Comparison of ENCODE assay signal across 23 cellular contexts in genomic region chr19:2755448-2755705, GRCh38. TPM values are rescaled to one million over a fixed set of nuclear protein-coding genes. Genes with fewer than 3 reads are reported as not detected.
DNase-seq lines count a peak whose midpoint lies in the region; ATAC-seq, FAIRE-seq and TF ChIP-seq lines count a peak whose summit lies in the region.
"Had no signal": no experiment of that assay in that cellular context is flagged by ENCODE, and none has a peak within 500 bp of the region (broad histone marks: within the 10 kb centered on the region; RNA-seq: fewer than 3 reads in every experiment).

No MANE protein-coding gene starts in this region.

- no peak for FAIRE-seq in RCC 7860 (lab: Jason Lieb, UNC)
- FAIRE-seq: A204.1, G401.6, GM12892, GM19239, H1 had no signal

- CTCF ChIA-PET in activated CD8-positive, alpha-beta T cell treated with anti-CD3 and anti-CD28 coated beads, Interleukin-2, amount 10 ng/mL, durations not matched to agents 7 days and 5 days (lab: Charles Lee) = interaction anchor here (1.2 kb wide), 1 partner anchor 107 kb away, joined by 4 read pairs; no protein-coding TSS in a partner anchor
- CTCF ChIA-PET in activated CD8-positive, alpha-beta T cell treated with anti-CD3 and anti-CD28 coated beads for 36 hours (lab: Charles Lee) = interaction anchor here (0.8 kb wide), 1 partner anchor 97 kb away, joined by 3 read pairs; no protein-coding TSS in a partner anchor
- CTCF ChIA-PET in Panc1 (lab: Charles Lee) = no interaction called here

- no peaks in the 10 kb centered on the region for H3K9me3 Mint-ChIP-seq in activated CD8-positive, alpha-beta T cell treated with anti-CD3 and anti-CD28 coated beads, Interleukin-2, amount 10 ng/mL, durations not matched to agents 7 days and 5 days (ENCODE audit: insufficient read depth)
- H3K9me3 Mint-ChIP-seq in activated CD8-positive, alpha-beta T cell treated with anti-CD3 and anti-CD28 coated beads for 36 hours = no peaks in the 10 kb centered on the region
- no peaks in the 10 kb centered on the region for H3K9me3 Mint-ChIP-seq in chondrocyte (ENCODE audit: low read depth)
- no peaks in the 10 kb centered on the region for H3K9me3 Mint-ChIP-seq in stimulated activated naive B cell treated with anti-CD40 and anti-IgM and Interleukin-4, amounts not matched to agents 10 μg/mL and 1 μg/mL and 100 μg/mL, for 72 hours
- H3K9me3 Mint-ChIP-seq: CD4-positive, alpha-beta memory T cell; HFFc6 had no signal

- in situ Hi-C loops in Panc1 (cut with HindIII; ENCODE audit: low pct_unique_long_range_greater_than_20kb, low sequenced_read_pairs) = no loop called here

- TSS peak; percentile 66 for BruUV-seq in Panc1 (replicated peaks; lab: Mats Ljungman, UMichigan)

- H3K27ac ChIP-seq in Panc1 (ENCODE audit: low read length) (no peak overlapping the region), caudate nucleus (ENCODE audit: low read depth, low read length) (no peak overlapping the region)
- H3K27ac ChIP-seq: 22Rv1, GM23248 had no signal

- intact Hi-C loops in activated CD8-positive, alpha-beta T cell treated with anti-CD3 and anti-CD28 coated beads for 36 hours (cut with micrococcal nuclease) = no loop called here
- intact Hi-C loops in Panc1 (cut with micrococcal nuclease; ENCODE audit: unreplicated experiment) = no loop called here

- no peaks in the 10 kb centered on the region for H3K27me3 Mint-ChIP-seq in activated CD8-positive, alpha-beta T cell treated with anti-CD3 and anti-CD28 coated beads, Interleukin-2, amount 10 ng/mL, durations not matched to agents 7 days and 5 days (ENCODE audit: low read depth)
- H3K27me3 Mint-ChIP-seq in activated CD8-positive, alpha-beta T cell treated with anti-CD3 and anti-CD28 coated beads for 36 hours = peaks cover under 1% of the 10 kb centered on the region
- H3K27me3 Mint-ChIP-seq in chondrocyte (ENCODE audit: low read depth) = no peaks in the 10 kb centered on the region
- no peaks in the 10 kb centered on the region for H3K27me3 Mint-ChIP-seq in stimulated activated naive B cell treated with anti-CD40 and anti-IgM and Interleukin-4, amounts not matched to agents 10 μg/mL and 1 μg/mL and 100 μg/mL, for 72 hours
- H3K27me3 Mint-ChIP-seq: CD4-positive, alpha-beta memory T cell had no signal

- no peak for ATAC-seq in activated CD8-positive, alpha-beta T cell treated with anti-CD3 and anti-CD28 coated beads, Interleukin-2, amount 10 ng/mL, durations not matched to agents 7 days and 5 days
- no peak for ATAC-seq in activated CD8-positive, alpha-beta T cell treated with anti-CD3 and anti-CD28 coated beads for 36 hours
- no peak for ATAC-seq in Panc1
- no peak for ATAC-seq in stimulated activated naive B cell treated with anti-CD40 and anti-IgM and Interleukin-4, amounts not matched to agents 10 μg/mL and 1 μg/mL and 100 μg/mL, for 72 hours (replicated peaks)

- H3K4me1 Mint-ChIP-seq in activated CD8-positive, alpha-beta T cell treated with anti-CD3 and anti-CD28 coated beads, Interleukin-2, amount 10 ng/mL, durations not matched to agents 7 days and 5 days (ENCODE audit: low read depth) = peaks cover 7% of the 10 kb centered on the region
- H3K4me1 Mint-ChIP-seq in activated CD8-positive, alpha-beta T cell treated with anti-CD3 and anti-CD28 coated beads for 36 hours (ENCODE audit: low read depth) = peaks cover 13% of the 10 kb centered on the region
- no peaks in the 10 kb centered on the region for H3K4me1 Mint-ChIP-seq in chondrocyte (ENCODE audit: low read depth)
- H3K4me1 Mint-ChIP-seq in stimulated activated naive B cell treated with anti-CD40 and anti-IgM and Interleukin-4, amounts not matched to agents 10 μg/mL and 1 μg/mL and 100 μg/mL, for 72 hours = peaks cover 2 to 9% of the 10 kb centered on the region in 2 donors

- POLR2A ChIA-PET in activated CD8-positive, alpha-beta T cell treated with anti-CD3 and anti-CD28 coated beads, Interleukin-2, amount 10 ng/mL, durations not matched to agents 7 days and 5 days (lab: Charles Lee) = no interaction called here
- POLR2A ChIA-PET in activated CD8-positive, alpha-beta T cell treated with anti-CD3 and anti-CD28 coated beads for 36 hours (lab: Charles Lee) = no interaction called here
- POLR2A ChIA-PET in Panc1 (lab: Charles Lee) = no interaction called here

- H3K4me3 Mint-ChIP-seq in activated CD8-positive, alpha-beta T cell treated with anti-CD3 and anti-CD28 coated beads, Interleukin-2, amount 10 ng/mL, durations not matched to agents 7 days and 5 days = no peak overlapping the region
- H3K4me3 Mint-ChIP-seq in activated CD8-positive, alpha-beta T cell treated with anti-CD3 and anti-CD28 coated beads for 36 hours = no peak overlapping the region
- H3K4me3 Mint-ChIP-seq in chondrocyte (ENCODE audit: unreplicated experiment) = no peak overlapping the region
- no peak overlapping the region for H3K4me3 Mint-ChIP-seq in stimulated activated naive B cell treated with anti-CD40 and anti-IgM and Interleukin-4, amounts not matched to agents 10 μg/mL and 1 μg/mL and 100 μg/mL, for 72 hours
- H3K4me3 Mint-ChIP-seq: CD4-positive, alpha-beta memory T cell; HFFc6 had no signal

- no peak for DNase-seq in activated CD8-positive, alpha-beta T cell treated with anti-CD3 and anti-CD28 coated beads, Interleukin-2, amount 10 ng/mL, durations not matched to agents 7 days and 5 days
- no peak for DNase-seq in activated CD8-positive, alpha-beta T cell treated with anti-CD3 and anti-CD28 coated beads for 36 hours
- DNase-seq in Panc1 (ENCODE audit: low read depth, low spot score) (no peak), chondrocyte (ENCODE audit: low spot score) (peak; percentile 72), AML-193 (lab: John Stamatoyannopoulos, UW) (no peak), RCC 7860 (ENCODE audit: low spot score) (no peak), caudate nucleus (lab: John Stamatoyannopoulos, UW) (no peak)
- no peak for DNase-seq in stimulated activated naive B cell treated with anti-CD40 and anti-IgM and Interleukin-4, amounts not matched to agents 10 μg/mL and 1 μg/mL and 100 μg/mL, for 72 hours
- DNase-seq: BE2C; C1 segment of cervical spinal cord; Calu3; CD4-positive, alpha-beta memory T cell; COR-L47; DMS53; DMS79 treated with DMSO at 0.1 percent for 48 hours; GM23248; HFFc6 had no signal

- no peaks in the 10 kb centered on the region for H3K27me3 ChIP-seq in Panc1 (ENCODE audit: control insufficient read depth, insufficient read depth, low read length)
- H3K27me3 ChIP-seq: BE2C had no signal

- no peak overlapping the region for H3K4me3 ChIP-seq in Panc1 (ENCODE audit: low read depth in 2 of 2, low read length in 2 of 2)
- H3K4me3 ChIP-seq: GM23248 had no signal

- H3K27ac Mint-ChIP-seq in activated CD8-positive, alpha-beta T cell treated with anti-CD3 and anti-CD28 coated beads, Interleukin-2, amount 10 ng/mL, durations not matched to agents 7 days and 5 days = peak overlapping the region; percentile 15
- no peak overlapping the region for H3K27ac Mint-ChIP-seq in activated CD8-positive, alpha-beta T cell treated with anti-CD3 and anti-CD28 coated beads for 36 hours
- H3K27ac Mint-ChIP-seq in chondrocyte (ENCODE audit: unreplicated experiment) = no peak overlapping the region
- peak overlapping the region; percentile 81 for H3K27ac Mint-ChIP-seq in stimulated activated naive B cell treated with anti-CD40 and anti-IgM and Interleukin-4, amounts not matched to agents 10 μg/mL and 1 μg/mL and 100 μg/mL, for 72 hours
- H3K27ac Mint-ChIP-seq: CD4-positive, alpha-beta memory T cell; HFFc6 had no signal

- no peaks in the 10 kb centered on the region for H3K9me3 ChIP-seq in Panc1 (ENCODE audit: control insufficient read depth, insufficient read depth, low read depth, low read length)
- H3K9me3 ChIP-seq: BE2C had no signal

- no peaks in the 10 kb centered on the region for H3K36me3 ChIP-seq in Panc1 (ENCODE audit: control insufficient read depth, insufficient read depth, low read length)

- peaks cover 25% of the 10 kb centered on the region for H3K36me3 Mint-ChIP-seq in activated CD8-positive, alpha-beta T cell treated with anti-CD3 and anti-CD28 coated beads, Interleukin-2, amount 10 ng/mL, durations not matched to agents 7 days and 5 days (ENCODE audit: low read depth)
- H3K36me3 Mint-ChIP-seq in activated CD8-positive, alpha-beta T cell treated with anti-CD3 and anti-CD28 coated beads for 36 hours (ENCODE audit: low read depth) = peaks cover 14% of the 10 kb centered on the region
- peaks cover 3% of the 10 kb centered on the region for H3K36me3 Mint-ChIP-seq in chondrocyte (ENCODE audit: low read depth)
- peaks cover 54 to 67% of the 10 kb centered on the region in 2 donors for H3K36me3 Mint-ChIP-seq in stimulated activated naive B cell treated with anti-CD40 and anti-IgM and Interleukin-4, amounts not matched to agents 10 μg/mL and 1 μg/mL and 100 μg/mL, for 72 hours

- no peaks in the 10 kb centered on the region for H3K4me1 ChIP-seq in Panc1 (ENCODE audit: control insufficient read depth, insufficient read depth, low read length)
- H3K4me1 ChIP-seq: BE2C had no signal

- no peak for TF ChIP-seq CTCF in activated CD8-positive, alpha-beta T cell treated with anti-CD3 and anti-CD28 coated beads for 36 hours (IDR thresholded peaks at IDR 0.05)
- TF ChIP-seq CTCF in Panc1 (IDR thresholded peaks at IDR 0.05) = no peak
- TF ChIP-seq CTCF in chondrocyte (IDR thresholded peaks at IDR 0.05) = no peak

RNA-seq across cellular contexts. Expression of gene SLC39A3, which starts 15.6 kb away (rescaled TPM):
- 10 to 100 TPM; 28.1 to 38.2 TPM for total RNA-seq in activated CD8-positive, alpha-beta T cell treated with anti-CD3 and anti-CD28 coated beads, Interleukin-2, amount 10 ng/mL, durations not matched to agents 7 days and 5 days
- total RNA-seq in activated CD8-positive, alpha-beta T cell treated with anti-CD3 and anti-CD28 coated beads for 36 hours = 10 to 100 TPM; 35.5 to 38.1 TPM
- total RNA-seq in Panc1 (2021; ENCODE audit: unreplicated experiment) (46.6 TPM), chondrocyte (28.2 to 34.0 TPM (median 32.7 TPM) in 3 replicates)
- 69.1 TPM for polyA plus RNA-seq in Panc1 (2012; ENCODE audit: insufficient read length)

RNA-seq across cellular contexts. Expression of gene SGTA, which starts 27.7 kb away (rescaled TPM):
- 10 to 100 TPM; 51.0 to 51.1 TPM for total RNA-seq in activated CD8-positive, alpha-beta T cell treated with anti-CD3 and anti-CD28 coated beads, Interleukin-2, amount 10 ng/mL, durations not matched to agents 7 days and 5 days
- 10 to 100 TPM; 53.4 to 60.8 TPM for total RNA-seq in activated CD8-positive, alpha-beta T cell treated with anti-CD3 and anti-CD28 coated beads for 36 hours
- total RNA-seq in Panc1 (2021; ENCODE audit: unreplicated experiment) (85.7 TPM), chondrocyte (36.6 to 42.2 TPM (median 37.7 TPM) in 3 replicates)
- 101 TPM for polyA plus RNA-seq in Panc1 (2012; ENCODE audit: insufficient read length)

RNA-seq across cellular contexts. Expression of gene THOP1, which starts 29.9 kb away (rescaled TPM):
- total RNA-seq in activated CD8-positive, alpha-beta T cell treated with anti-CD3 and anti-CD28 coated beads, Interleukin-2, amount 10 ng/mL, durations not matched to agents 7 days and 5 days = 100 to 1,000 TPM; 106 to 121 TPM
- total RNA-seq in activated CD8-positive, alpha-beta T cell treated with anti-CD3 and anti-CD28 coated beads for 36 hours = 100 to 1,000 TPM; 157 to 158 TPM
- total RNA-seq in Panc1 (2021; ENCODE audit: unreplicated experiment) = 143 TPM
- polyA plus RNA-seq in Panc1 (2012; ENCODE audit: insufficient read length) = 180 TPM
- 46.9 to 78.0 TPM (median 48.4 TPM) in 3 replicates for total RNA-seq in chondrocyte

RNA-seq across cellular contexts. Expression of gene DIRAS1, which starts 34.2 kb away (rescaled TPM):
- not detected for total RNA-seq in activated CD8-positive, alpha-beta T cell treated with anti-CD3 and anti-CD28 coated beads, Interleukin-2, amount 10 ng/mL, durations not matched to agents 7 days and 5 days
- total RNA-seq in activated CD8-positive, alpha-beta T cell treated with anti-CD3 and anti-CD28 coated beads for 36 hours = under 1 TPM in 1 of 2 experiments, not detected in 1; 0.09 TPM
- 18.5 TPM for total RNA-seq in Panc1 (2021; ENCODE audit: unreplicated experiment)
- polyA plus RNA-seq in Panc1 (2012; ENCODE audit: insufficient read length) = 40.8 TPM
- total RNA-seq in chondrocyte = 14.1 to 20.9 TPM (median 20.2 TPM) in 3 replicates
- total RNA-seq: CD4-positive, alpha-beta memory T cell had no signal
- polyA plus RNA-seq: CD4-positive, alpha-beta memory T cell had no signal

RNA-seq across cellular contexts. Expression of gene GNG7, which starts 52.9 kb away (rescaled TPM):
- under 1 TPM; 0.08 to 0.13 TPM for total RNA-seq in activated CD8-positive, alpha-beta T cell treated with anti-CD3 and anti-CD28 coated beads, Interleukin-2, amount 10 ng/mL, durations not matched to agents 7 days and 5 days
- under 1 TPM; 0.27 to 0.32 TPM for total RNA-seq in activated CD8-positive, alpha-beta T cell treated with anti-CD3 and anti-CD28 coated beads for 36 hours
- total RNA-seq in Panc1 (2021; ENCODE audit: unreplicated experiment) (0.74 TPM), chondrocyte (1.9 to 3.6 TPM (median 2.5 TPM) in 3 replicates)
- polyA plus RNA-seq in Panc1 (2012; ENCODE audit: insufficient read length) = 2.0 TPM

Comparison
In these comparisons a context has a peak if more than half of its experiments do, and no peak if none do; other contexts are left out.
1. H3K27ac Mint-ChIP-seq: peak in activated CD8-positive, alpha-beta T cell treated with anti-CD3 and anti-CD28 coated beads, Interleukin-2, amount 10 ng/mL, durations not matched to agents 7 days and 5 days (single experiment) and stimulated activated naive B cell treated with anti-CD40 and anti-IgM and Interleukin-4, amounts not matched to agents 10 μg/mL and 1 μg/mL and 100 μg/mL, for 72 hours (single experiment); none in activated CD8-positive, alpha-beta T cell treated with anti-CD3 and anti-CD28 coated beads for 36 hours (single experiment) and chondrocyte (single experiment).